ENCODE assay signal across 1 cellular context in genomic region chr3:102158080-102158756, GRCh38.
TF ChIP-seq lines count a peak whose summit lies in the region.

No MANE protein-coding gene starts in this region.

TF ChIP-seq in endothelial cell of umbilical vein, 7 proteins besides CTCF, POLR2A, EP300 and RAD21 (continued from another document):
- TF ChIP-seq POLR2AphosphoS5 (IDR thresholded peaks at IDR 0.05; ENCODE audit: insufficient read depth, low read depth, low read length) (no peak), EZH2 (IDR thresholded peaks at IDR 0.05; ENCODE audit: borderline replicate concordance, low read depth, low read length, severe bottlenecking) (no peak), GATA2 (IDR thresholded peaks at IDR 0.05; ENCODE audit: insufficient read depth, insufficient read length, low read depth, low read length) (no peak), FOS (IDR thresholded peaks at IDR 0.05; ENCODE audit: borderline replicate concordance, insufficient read depth, low read length) (peak; percentile 30)
- TF ChIP-seq, protein P1, sequence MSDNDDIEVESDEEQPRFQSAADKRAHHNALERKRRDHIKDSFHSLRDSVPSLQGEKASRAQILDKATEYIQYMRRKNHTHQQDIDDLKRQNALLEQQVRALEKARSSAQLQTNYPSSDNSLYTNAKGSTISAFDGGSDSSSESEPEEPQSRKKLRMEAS (IDR thresholded peaks at IDR 0.05; ENCODE audit: insufficient read depth, insufficient read length), result no peak
